In the genomic region with DNA sequence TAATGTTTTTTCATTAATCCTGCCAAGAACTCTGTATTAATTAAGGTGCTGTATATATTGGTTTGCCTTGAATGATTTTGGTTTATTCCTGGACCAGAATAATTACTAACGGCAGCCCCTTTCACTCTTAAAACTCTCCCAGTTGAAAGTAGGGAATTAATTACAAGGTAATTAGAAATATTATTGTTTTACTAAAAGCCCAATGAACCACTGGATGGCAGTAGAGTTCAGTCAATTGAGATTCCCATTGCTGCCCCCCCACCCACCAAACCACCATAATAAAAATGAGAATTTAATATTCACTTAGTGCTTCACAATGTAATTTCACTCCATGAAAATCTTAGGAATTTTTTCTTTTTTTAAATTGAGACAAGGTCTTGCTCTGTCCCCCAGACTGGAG, we compare ENCODE assay signal across 8 cellular contexts. TPM values are rescaled to one million over a fixed set of nuclear protein-coding genes. Genes with fewer than 3 reads are reported as not detected.
A peak's percentile ranks its signal among the peaks of the same experiment; 100 is the strongest.
DNase-seq lines count a peak whose midpoint lies in the region; ATAC-seq and TF ChIP-seq lines count a peak whose summit lies in the region.

No MANE protein-coding gene starts in this region.

- H3K27me3 Mint-ChIP-seq in activated naive CD4-positive, alpha-beta T cell treated with anti-CD3 and anti-CD28 coated beads for 36 hours (ENCODE audit: low read depth), result no peaks in the 10 kb centered on the region

- H3K36me3 Mint-ChIP-seq in activated naive CD4-positive, alpha-beta T cell treated with anti-CD3 and anti-CD28 coated beads for 36 hours (ENCODE audit: low read depth), result peaks cover 42% of the 10 kb centered on the region

- no peaks in the 10 kb centered on the region for H3K9me3 ChIP-seq in DND-41 (ENCODE audit: insufficient read depth, low read length, severe bottlenecking)
- H3K9me3 ChIP-seq in hepatocyte (ENCODE audit: low read depth), result no peaks in the 10 kb centered on the region
- H3K9me3 ChIP-seq in stomach, result no peaks in the 10 kb centered on the region

- H3K4me2 ChIP-seq in DND-41 (ENCODE audit: insufficient read depth, low read length) (no peak overlapping the region), KMS-11 (no peak overlapping the region), hepatocyte (no peak overlapping the region)

- H3K4me3 Mint-ChIP-seq in activated naive CD4-positive, alpha-beta T cell treated with anti-CD3 and anti-CD28 coated beads for 36 hours, result no peak overlapping the region

- H3K4me1 Mint-ChIP-seq in activated naive CD4-positive, alpha-beta T cell treated with anti-CD3 and anti-CD28 coated beads for 36 hours (ENCODE audit: low read depth), result no peaks in the 10 kb centered on the region

- no peaks in the 10 kb centered on the region for H3K9me2 ChIP-seq in hepatocyte (replicated peaks; ENCODE audit: insufficient read depth)

- no peaks in the 10 kb centered on the region for H3K27me3 ChIP-seq in DND-41 (ENCODE audit: insufficient read depth, low read length, poor library complexity)
- H3K27me3 ChIP-seq in KMS-11 (ENCODE audit: insufficient read depth, low read depth), result no peaks in the 10 kb centered on the region
- no peaks in the 10 kb centered on the region for H3K27me3 ChIP-seq in hepatocyte
- no peaks in the 10 kb centered on the region for H3K27me3 ChIP-seq in stomach

- 0 out of 3 replicates have a peak, but pooled peaks have one; percentile 27 for ATAC-seq in DND-41 (ENCODE audit: insufficient read depth, low read depth)
- ATAC-seq in GM21723 (IDR thresholded peaks at IDR 0.05; ENCODE audit: unreplicated experiment), result no peak
- ATAC-seq in GM19023 (IDR thresholded peaks at IDR 0.05; ENCODE audit: unreplicated experiment), result no peak

- H3K4me1 ChIP-seq in DND-41 (ENCODE audit: insufficient read depth, low read length), result no peaks in the 10 kb centered on the region
- H3K4me1 ChIP-seq in KMS-11 (ENCODE audit: low read depth, poor library complexity, severe bottlenecking), result no peaks in the 10 kb centered on the region
- H3K4me1 ChIP-seq in hepatocyte (ENCODE audit: insufficient read depth), result no peaks in the 10 kb centered on the region
- no peaks in the 10 kb centered on the region for H3K4me1 ChIP-seq in stomach

- DNase-seq in DND-41 (no peak), hepatocyte (ENCODE audit: low spot score) (peak; percentile 67), stomach (no peak), mucosa of gallbladder (ENCODE audit: low spot score) (no peak)
- DNase-seq in activated naive CD4-positive, alpha-beta T cell treated with anti-CD3 and anti-CD28 coated beads for 36 hours, result peak; percentile 26

- intact Hi-C loops in activated naive CD4-positive, alpha-beta T cell treated with anti-CD3 and anti-CD28 coated beads for 36 hours (cut with micrococcal nuclease), result loop anchor here (1.0 to 5.0 kb wide), 2 partner anchors 57 to 147 kb away; partner anchors contain the start of gene KBTBD6
- intact Hi-C loops in stomach (cut with DNase I; ENCODE audit: low total_unique reads), result no loop called here

- H3K27ac ChIP-seq in DND-41 (ENCODE audit: low read length) (no peak overlapping the region), KMS-11 (no peak overlapping the region), hepatocyte (no peak overlapping the region), stomach (no peak overlapping the region)

- TF ChIP-seq EP300 in stomach (IDR thresholded peaks at IDR 0.05), result no peak

- H4K20me1 ChIP-seq in DND-41 (ENCODE audit: insufficient read depth, low read length) (no peaks in the 10 kb centered on the region), KMS-11 (ENCODE audit: insufficient read depth) (no peaks in the 10 kb centered on the region), hepatocyte (ENCODE audit: insufficient read depth, poor library complexity, severe bottlenecking) (no peaks in the 10 kb centered on the region)

- TF ChIP-seq CTCF in DND-41 (IDR thresholded peaks at IDR 0.05; ENCODE audit: borderline replicate concordance, extremely low read depth, low read length, poor library complexity, severe bottlenecking) (peak; percentile 66), KMS-11 (conservative IDR thresholded peaks at IDR 0.05; ENCODE audit: low read depth, low read length) (peak; percentile 63), hepatocyte (IDR thresholded peaks at IDR 0.05; ENCODE audit: poor library complexity) (peak; percentile 66), stomach (IDR thresholded peaks at IDR 0.05) (peak in 5 of 7 experiments; percentile 7 to 44 (median 32))

- H3K79me2 ChIP-seq in DND-41 (ENCODE audit: insufficient read depth, low read length), result no peaks in the 10 kb centered on the region
- no peaks in the 10 kb centered on the region for H3K79me2 ChIP-seq in KMS-11 (ENCODE audit: insufficient read depth, low read depth)
- no peaks in the 10 kb centered on the region for H3K79me2 ChIP-seq in hepatocyte

- WGBS in hepatocyte (ENCODE audit: low lambda C conversion rate, missing lambda C conversion rate), result 75% methylated on average over 1 of the region's 1 CpG
- WGBS in stomach, 5 donors, result 26 to 53% (median 48%) methylated on average over 1 of the region's 1 CpG

- H2AFZ ChIP-seq in DND-41 (ENCODE audit: low read depth, low read length) (no peak overlapping the region), KMS-11 (ENCODE audit: low read depth) (no peak overlapping the region), hepatocyte (no peak overlapping the region)

- CTCF ChIA-PET in activated naive CD4-positive, alpha-beta T cell treated with anti-CD3 and anti-CD28 coated beads for 36 hours (lab: Charles Lee), result interaction anchor here (1.0 to 3.1 kb wide), 7 partner anchors 10 to 147 kb away, joined by 3 to 32 read pairs (median 3); no protein-coding TSS in a partner anchor

- no peak overlapping the region for H3K9ac ChIP-seq in DND-41 (ENCODE audit: low read depth, low read length)
- H3K9ac ChIP-seq in KMS-11, result no peak overlapping the region

- H3K27ac Mint-ChIP-seq in activated naive CD4-positive, alpha-beta T cell treated with anti-CD3 and anti-CD28 coated beads for 36 hours, result no peak overlapping the region

- H3K36me3 ChIP-seq in DND-41 (ENCODE audit: insufficient read depth, low read length) (peaks cover 65% of the 10 kb centered on the region), KMS-11 (ENCODE audit: insufficient read depth) (no peaks in the 10 kb centered on the region), hepatocyte (replicated peaks; ENCODE audit: insufficient read depth, low read depth) (peaks cover 13% of the 10 kb centered on the region), stomach (peaks cover 23 to 96% (median 95%) of the 10 kb centered on the region in 4 donors)

- H3K4me3 ChIP-seq in DND-41 (ENCODE audit: low read depth in 1 of 2, low read length in 2 of 2) (no peak overlapping the region), KMS-11 (IDR thresholded peaks at IDR 0.05; ENCODE audit: insufficient read depth, low read depth, low read length) (no peak overlapping the region), hepatocyte (no peak overlapping the region), stomach (no peak overlapping the region)

- TF ChIP-seq POLR2A in stomach (IDR thresholded peaks at IDR 0.05), result no peak

- H3K9me3 Mint-ChIP-seq in activated naive CD4-positive, alpha-beta T cell treated with anti-CD3 and anti-CD28 coated beads for 36 hours, result no peaks in the 10 kb centered on the region

RNA-seq across cellular contexts. Expression of gene WBP4, which starts 13.7 kb away (rescaled TPM):
- 1 to 10 TPM; 8.1 to 8.2 TPM for total RNA-seq in activated naive CD4-positive, alpha-beta T cell treated with anti-CD3 and anti-CD28 coated beads for 36 hours
- 6.1 and 8.4 TPM in 2 replicates for total RNA-seq in hepatocyte
- polyA plus RNA-seq in hepatocyte, result 8.4 and 11.3 TPM in 2 replicates
- total RNA-seq in stomach, result 10 to 100 TPM in 2 of 5 donors, 1 to 10 TPM in 2, under 1 TPM in 1; 0.58 to 18.9 (median 8.5) TPM
- 10 to 100 TPM in 1 of 3 donors, 1 to 10 TPM in 2; 8.7 to 15.7 (median 9.9) TPM for polyA plus RNA-seq in stomach
- 9.5 TPM for total RNA-seq in mucosa of gallbladder

RNA-seq across cellular contexts. Expression of gene ELF1, which starts 55.9 kb away (rescaled TPM):
- 10 to 100 TPM; 61.7 to 62.3 TPM for total RNA-seq in activated naive CD4-positive, alpha-beta T cell treated with anti-CD3 and anti-CD28 coated beads for 36 hours
- total RNA-seq in hepatocyte, result 91.1 and 94.6 TPM in 2 replicates
- polyA plus RNA-seq in hepatocyte, result 39.4 and 44.4 TPM in 2 replicates
- 100 to 1,000 TPM in 1 of 5 donors, 10 to 100 TPM in 4; 13.3 to 113 (median 49.7) TPM for total RNA-seq in stomach
- polyA plus RNA-seq in stomach, result 10 to 100 TPM; 10.9 to 31.8 (median 19.8) TPM
- total RNA-seq in mucosa of gallbladder, result 121 TPM

RNA-seq across cellular contexts. Expression of gene KBTBD6, which starts 57.6 kb away (rescaled TPM):
- total RNA-seq in activated naive CD4-positive, alpha-beta T cell treated with anti-CD3 and anti-CD28 coated beads for 36 hours, result 1 to 10 TPM; 3.9 to 4.0 TPM
- 6.9 and 8.7 TPM in 2 replicates for total RNA-seq in hepatocyte
- polyA plus RNA-seq in hepatocyte, result 3.5 TPM in 2 replicates
- 1 to 10 TPM in 3 of 5 donors, under 1 TPM in 2; under 0.01 to 8.3 (median 3.6) TPM for total RNA-seq in stomach
- 1 to 10 TPM; 2.1 to 2.3 (median 2.2) TPM for polyA plus RNA-seq in stomach
- 6.8 TPM for total RNA-seq in mucosa of gallbladder

Comparison
In these comparisons a context has a peak if more than half of its experiments do, and no peak if none do; other contexts are left out.
1. DNase-seq: peak in activated naive CD4-positive, alpha-beta T cell treated with anti-CD3 and anti-CD28 coated beads for 36 hours (single experiment) and hepatocyte (single experiment); none in DND-41 (single experiment), stomach (single experiment) and mucosa of gallbladder (single experiment).
2. Peak in every context shown above with its lines, with median percentiles within 50 percentile points of each other: CTCF ChIP-seq.